ENCODE assay signal across 17 cellular contexts in the genomic region with DNA sequence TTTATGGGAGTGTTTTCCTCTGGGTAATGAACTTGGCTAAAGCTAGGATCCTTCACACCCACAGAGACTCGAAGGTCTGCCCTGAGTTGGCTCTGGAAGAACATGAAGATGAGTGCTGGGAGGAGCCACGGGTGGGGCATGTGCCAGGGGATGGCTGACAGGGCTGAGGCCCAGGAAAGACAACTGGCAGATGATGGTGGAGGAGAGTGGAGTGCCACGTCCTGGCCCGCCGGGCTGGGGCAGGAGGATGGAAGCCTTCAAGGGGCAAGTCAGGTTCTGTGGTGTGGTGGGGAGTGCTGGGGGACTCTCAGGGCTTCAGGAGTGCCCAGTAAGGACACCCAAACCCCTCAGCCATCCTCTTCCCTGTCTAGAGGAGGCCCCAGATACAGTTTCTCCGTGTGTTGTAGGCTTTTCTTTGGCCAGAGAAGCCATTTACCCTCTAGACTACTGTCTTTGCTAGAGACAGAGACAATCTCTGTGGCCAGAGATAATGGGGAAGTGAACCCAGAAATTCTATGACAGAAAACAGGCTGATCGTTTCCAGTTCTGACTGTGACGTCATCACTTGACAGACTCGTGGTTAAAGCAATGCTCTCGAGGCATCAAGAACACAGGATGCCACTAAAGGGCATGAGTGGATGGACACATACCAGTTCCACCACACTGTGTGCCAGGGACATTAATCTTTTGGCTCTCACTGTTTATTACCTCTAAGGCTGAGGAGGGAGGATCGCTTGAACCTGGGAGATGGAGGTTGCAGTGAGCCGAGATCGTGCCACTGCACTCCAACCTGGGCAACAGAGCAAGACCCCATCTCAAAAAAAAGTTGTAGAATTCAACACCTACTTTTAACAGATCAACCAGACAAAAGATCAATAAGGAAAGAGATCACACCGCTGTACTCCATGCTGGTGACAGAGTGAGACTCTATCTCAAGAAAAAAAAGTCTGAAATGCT. TPM values are rescaled to one million over a fixed set of nuclear protein-coding genes. Genes with fewer than 3 reads are reported as not detected.
DNase-seq lines count a peak whose midpoint lies in the region; ATAC-seq, FAIRE-seq and TF ChIP-seq lines count a peak whose summit lies in the region.
"Had no signal": no experiment of that assay in that cellular context is flagged by ENCODE, and none has a peak within 500 bp of the region (broad histone marks: within the 10 kb centered on the region; RNA-seq: fewer than 3 reads in every experiment).

No MANE protein-coding gene starts in this region.

- H3K4me3 ChIP-seq in HCT116 (replicated peaks in 1 of 2; ENCODE audit: low read depth in 1 of 2, low read length in 2 of 2), result no peak overlapping the region
- H3K4me3 ChIP-seq in K562, result no peak overlapping the region
- H3K4me3 ChIP-seq: right lobe of liver, tibial artery had no signal

- H3K9me3 ChIP-seq in HCT116 (ENCODE audit: control insufficient read depth in 1 of 2, insufficient read depth in 1 of 2, low read depth in 1 of 2, low read length in 2 of 2), result no peaks in the 10 kb centered on the region
- no peaks in the 10 kb centered on the region for H3K9me3 ChIP-seq in K562 (replicated peaks; ENCODE audit: control insufficient read depth, insufficient read depth, low read depth, low read length)
- H3K9me3 ChIP-seq: right lobe of liver, tibial artery had no signal

- no peak for DNase-seq in activated T-cell treated with anti-CD3 and anti-CD28 coated beads, Interleukin-2, amount 50 U/mL, for 72 hours
- no peak for DNase-seq in activated T-cell treated with anti-CD3 and anti-CD28 coated beads for 4 hours
- no peak for DNase-seq in HCT116 (ENCODE audit: low read depth, low spot score)
- DNase-seq in K562 (ENCODE audit: extremely low read depth in 1 of 4, low spot score in 3 of 4), result no peak
- no peak for DNase-seq in stimulated activated effector memory CD8-positive, alpha-beta T cell treated with anti-CD3 and anti-CD28 coated beads, Interleukin-12 subunit alpha, Interleukin-12 subunit beta, amount 100 ng/mL, for 72 hours (ENCODE audit: low spot score in 2 of 2)
- DNase-seq in HCEC 1CT, result no peak
- DNase-seq in activated CD8-positive, alpha-beta memory T cell treated with anti-CD3 and anti-CD28 coated beads for 24 hours, result no peak
- DNase-seq in H4 (ENCODE audit: low spot score), result no peak
- DNase-seq: activated naive CD8-positive, alpha-beta T cell treated with anti-CD3 and anti-CD28 coated beads, Interleukin-2, amount 50 U/mL, for 24 hours; caudate nucleus; foreskin melanocyte; NCI-H1417 treated with DMSO at 0.1 percent for 48 hours; right lobe of liver; stimulated activated CD4-positive, alpha-beta T cell treated with anti-CD3 and anti-CD28 coated beads, Interleukin-2, amount 100 ng/mL, for 24 hours; tibial artery had no signal

- intact Hi-C loops in HCT116 (cut with micrococcal nuclease), result no loop called here
- intact Hi-C loops in K562 (cut with micrococcal nuclease), result loop anchor here (10.0 kb wide), 1 partner anchor 309 kb away; no protein-coding TSS in a partner anchor

- no peaks in the 10 kb centered on the region for H3K4me1 ChIP-seq in HCT116 (ENCODE audit: control insufficient read depth in 1 of 2, insufficient read depth in 2 of 2, low read length in 2 of 2)
- peaks cover 0 to 3% of the 10 kb centered on the region in 2 experiments; a peak in 1 of 5 replicates for H3K4me1 ChIP-seq in K562 (replicated peaks in 1 of 2; ENCODE audit: control insufficient read depth in 2 of 2, insufficient read depth in 2 of 2, low read length in 2 of 2)
- H3K4me1 ChIP-seq: right lobe of liver had no signal

- H2AFZ ChIP-seq in HCT116 (ENCODE audit: low read depth, low read length, poor library complexity, severe bottlenecking) (no peak overlapping the region), K562 (ENCODE audit: low read depth, low read length) (no peak overlapping the region)

- H3K9me3 Mint-ChIP-seq in activated T-cell treated with anti-CD3 and anti-CD28 coated beads, Interleukin-2, amount 50 U/mL, for 72 hours, result no peaks in the 10 kb centered on the region
- no peaks in the 10 kb centered on the region for H3K9me3 Mint-ChIP-seq in stimulated activated effector memory CD8-positive, alpha-beta T cell treated with anti-CD3 and anti-CD28 coated beads, Interleukin-12 subunit alpha, Interleukin-12 subunit beta, amount 100 ng/mL, for 72 hours
- H3K9me3 Mint-ChIP-seq: activated naive CD8-positive, alpha-beta T cell treated with anti-CD3 and anti-CD28 coated beads, Interleukin-2, amount 50 U/mL, for 24 hours had no signal

- H3K4me1 Mint-ChIP-seq in activated T-cell treated with anti-CD3 and anti-CD28 coated beads, Interleukin-2, amount 50 U/mL, for 72 hours (ENCODE audit: low read depth), result peaks cover 25% of the 10 kb centered on the region
- peaks cover 20% of the 10 kb centered on the region for H3K4me1 Mint-ChIP-seq in stimulated activated effector memory CD8-positive, alpha-beta T cell treated with anti-CD3 and anti-CD28 coated beads, Interleukin-12 subunit alpha, Interleukin-12 subunit beta, amount 100 ng/mL, for 72 hours

- peaks cover 1 to 8% of the 10 kb centered on the region in 2 donors for H3K36me3 Mint-ChIP-seq in activated T-cell treated with anti-CD3 and anti-CD28 coated beads, Interleukin-2, amount 50 U/mL, for 72 hours (ENCODE audit: insufficient read depth in 2 of 2)
- peaks cover 45% of the 10 kb centered on the region for H3K36me3 Mint-ChIP-seq in stimulated activated effector memory CD8-positive, alpha-beta T cell treated with anti-CD3 and anti-CD28 coated beads, Interleukin-12 subunit alpha, Interleukin-12 subunit beta, amount 100 ng/mL, for 72 hours

- H3K27ac Mint-ChIP-seq in activated T-cell treated with anti-CD3 and anti-CD28 coated beads, Interleukin-2, amount 50 U/mL, for 72 hours, result peak overlapping the region; percentile 85
- peak overlapping the region; percentile 45 for H3K27ac Mint-ChIP-seq in stimulated activated effector memory CD8-positive, alpha-beta T cell treated with anti-CD3 and anti-CD28 coated beads, Interleukin-12 subunit alpha, Interleukin-12 subunit beta, amount 100 ng/mL, for 72 hours
- H3K27ac Mint-ChIP-seq: activated naive CD8-positive, alpha-beta T cell treated with anti-CD3 and anti-CD28 coated beads, Interleukin-2, amount 50 U/mL, for 24 hours had no signal

- no peaks in the 10 kb centered on the region for H3K27me3 Mint-ChIP-seq in activated T-cell treated with anti-CD3 and anti-CD28 coated beads, Interleukin-2, amount 50 U/mL, for 72 hours (ENCODE audit: low read depth)

- H3K4me3 Mint-ChIP-seq in activated T-cell treated with anti-CD3 and anti-CD28 coated beads, Interleukin-2, amount 50 U/mL, for 72 hours, result peak overlapping the region in 1 of 2 donors; percentile 37
- H3K4me3 Mint-ChIP-seq in stimulated activated effector memory CD8-positive, alpha-beta T cell treated with anti-CD3 and anti-CD28 coated beads, Interleukin-12 subunit alpha, Interleukin-12 subunit beta, amount 100 ng/mL, for 72 hours, result no peak overlapping the region
- H3K4me3 Mint-ChIP-seq: activated naive CD8-positive, alpha-beta T cell treated with anti-CD3 and anti-CD28 coated beads, Interleukin-2, amount 50 U/mL, for 24 hours had no signal

- in situ Hi-C loops in K562 (cut with MboI), result no loop called here

- RAD21 ChIA-PET in HCT116 (lab: Charles Lee; ENCODE audit: low non-redundant PET in 1 of 2, low total read pairs in 2 of 2, uncharacterized antibody in 2 of 2, unreplicated experiment in 2 of 2), result no interaction called here

- no peaks in the 10 kb centered on the region for H3K9me2 ChIP-seq in HCT116 (ENCODE audit: insufficient read depth)

- no peaks in the 10 kb centered on the region for H3K27me3 ChIP-seq in HCT116 (ENCODE audit: insufficient read depth, low read length)
- no peaks in the 10 kb centered on the region for H3K27me3 ChIP-seq in K562 (ENCODE audit: control insufficient read depth in 2 of 2, insufficient read depth in 2 of 2, low read length in 2 of 2)
- H3K27me3 ChIP-seq: right lobe of liver had no signal

- ATAC-seq in activated T-cell treated with anti-CD3 and anti-CD28 coated beads, Interleukin-2, amount 50 U/mL, for 72 hours (replicated peaks in 1 of 2), result peak; percentile 50 to 59
- ATAC-seq in HCT116, result 0 out of 2 replicates have a peak, but pooled peaks have one; percentile 36
- ATAC-seq in K562, result no peak
- peak; percentile 49 for ATAC-seq in stimulated activated effector memory CD8-positive, alpha-beta T cell treated with anti-CD3 and anti-CD28 coated beads, Interleukin-12 subunit alpha, Interleukin-12 subunit beta, amount 100 ng/mL, for 72 hours
- ATAC-seq: activated naive CD8-positive, alpha-beta T cell treated with anti-CD3 and anti-CD28 coated beads, Interleukin-2, amount 50 U/mL, for 24 hours had no signal

- BruUV-seq in HCT116 (replicated peaks; lab: Mats Ljungman, UMichigan) (TSS peak; percentile 23), K562 (replicated peaks; lab: Mats Ljungman, UMichigan) (no TSS peak)

- FAIRE-seq in K562 (lab: Jason Lieb, UNC), result no peak
- FAIRE-seq: H54 had no signal

- no peak for TF ChIP-seq CTCF in HCT116 (IDR thresholded peaks at IDR 0.05 in 2 of 3, conservative IDR thresholded peaks at IDR 0.05 in 1 of 3; ENCODE audit: borderline replicate concordance in 1 of 3, insufficient read depth in 1 of 3, low read depth in 2 of 3, low read length in 2 of 3)
- TF ChIP-seq CTCF in K562 (IDR thresholded peaks at IDR 0.05 in 2 of 3, conservative IDR thresholded peaks at IDR 0.05 in 1 of 3; ENCODE audit: insufficient read depth in 2 of 3, low read depth in 1 of 3, low read length in 3 of 3), result no peak

- no peak for TF ChIP-seq RAD21 in HCT116 (IDR thresholded peaks at IDR 0.05; ENCODE audit: low read depth)
- TF ChIP-seq RAD21 in K562 (CRISPR knock-in tag; conservative IDR thresholded peaks at IDR 0.05 in 1 of 2, IDR thresholded peaks at IDR 0.05 in 1 of 2), result no peak

- no peak for TF ChIP-seq EP300 in K562 (IDR thresholded peaks at IDR 0.05; ENCODE audit: low read length)

- H3K27ac ChIP-seq in HCT116 (ENCODE audit: low read depth, low read length) (no peak overlapping the region), K562 (ENCODE audit: extremely low read depth, low read depth, low read length) (no peak overlapping the region)
- H3K27ac ChIP-seq: right lobe of liver, tibial artery had no signal

- no peak overlapping the region for H3K9ac ChIP-seq in HCT116 (ENCODE audit: low read length)
- no peak overlapping the region for H3K9ac ChIP-seq in K562 (ENCODE audit: insufficient read depth in 1 of 2, low read depth in 2 of 2, low read length in 2 of 2)

- H3K4me2 ChIP-seq in HCT116 (ENCODE audit: low read length) (no peak overlapping the region), K562 (ENCODE audit: insufficient read depth, low read length) (no peak overlapping the region)

- H3K36me3 ChIP-seq in HCT116 (ENCODE audit: control insufficient read depth in 1 of 2, insufficient read depth in 2 of 2, low read length in 2 of 2), result peaks cover 4 to 5% of the 10 kb centered on the region in 2 experiments; a peak in 1 of 4 replicates
- peaks cover 24% of the 10 kb centered on the region; the same call in 2 of the 3 replicates for H3K36me3 ChIP-seq in K562 (ENCODE audit: control insufficient read depth, insufficient read depth, low read length)

- H3K9me1 ChIP-seq in K562 (ENCODE audit: control insufficient read depth, insufficient read depth, low read length), result no peaks in the 10 kb centered on the region

- H3K79me2 ChIP-seq in HCT116 (ENCODE audit: insufficient read depth, low read length) (no peaks in the 10 kb centered on the region), K562 (ENCODE audit: control insufficient read depth, insufficient read depth, low read length) (no peaks in the 10 kb centered on the region)

- TF ChIP-seq POLR2A in HCT116 (IDR thresholded peaks at IDR 0.05; ENCODE audit: borderline replicate concordance, extremely low read depth, insufficient read depth, insufficient read length) (no peak), K562 (conservative IDR thresholded peaks at IDR 0.05) (no peak)

- POLR2A ChIA-PET in HCT116 (lab: Charles Lee), result no interaction called here
- POLR2A ChIA-PET in K562 (lab: Yijun Ruan, JAX), result interaction anchor here (1.5 kb wide), 1 partner anchor 11 kb away, joined by 3 read pairs; no protein-coding TSS in a partner anchor

- CTCF ChIA-PET in HCT116 (lab: Charles Lee) (no interaction called here), K562 (lab: Yijun Ruan, JAX; ENCODE audit: low intra/inter-chr PET ratio) (no interaction called here)

- H4K20me1 ChIP-seq in HCT116 (ENCODE audit: insufficient read depth), result no peaks in the 10 kb centered on the region
- no peaks in the 10 kb centered on the region for H4K20me1 ChIP-seq in K562 (replicated peaks; ENCODE audit: control insufficient read depth, insufficient read depth, low read length)

- WGBS in K562 (ENCODE audit: insufficient coverage, low coverage, missing lambda C conversion rate), result 36% methylated on average over 12 of the region's 14 CpGs

RNA-seq across cellular contexts. Expression of a gene that starts 18.6 kb away (rescaled TPM):
- not detected for total RNA-seq in activated T-cell treated with anti-CD3 and anti-CD28 coated beads, Interleukin-2, amount 50 U/mL, for 72 hours
- total RNA-seq in HCT116 (2021; ENCODE audit: unreplicated experiment) (not detected), K562 (2014; rRNA removed) (0.09 TPM in 1 of 2 replicates, not detected in the other), K562 (2014; rRNA removed; fragmentation: Illumina TruSeq; extraction: Trizol) (not detected in 2 replicates), K562 (2015; rRNA removed; fragmentation: Illumina TruSeq; extraction: Trizol) (0.04 TPM in 1 of 2 replicates, not detected in the other), K562 (2021) (not detected in 2 replicates)
- 0.09 TPM in 1 of 2 replicates, not detected in the other for polyA plus RNA-seq in HCT116 (2012)
- total RNA-seq in K562 (2011; cell fraction: chromatin; rRNA removed; ENCODE audit: low replicate concordance), result 0.51 TPM in 1 of 2 replicates, not detected in the other
- total RNA-seq in K562 (2011; cell fraction: nucleolus; rRNA removed), result 0.17 and 0.39 TPM in 2 replicates
- 0.37 and 0.46 TPM in 2 replicates for total RNA-seq in K562 (2011; cell fraction: nucleoplasm; rRNA removed)
- polyA plus RNA-seq in K562 (2011; rRNA removed) (0.01 and 0.03 TPM in 2 replicates), K562 (2014; fragmentation: Illumina TruSeq; extraction: Trizol) (0.04 TPM in 1 of 2 replicates, not detected in the other), K562 (2014; fragmentation: Nextera tagmentation; extraction: Ambion mirVana) (not detected), K562 (2014; rRNA removed) (0.03 and 0.05 TPM in 2 replicates)
- 0.01 TPM in 1 of 2 replicates, not detected in the other for polyA plus RNA-seq in K562 (2011; cell fraction: cytosol; rRNA removed)
- polyA plus RNA-seq in K562 (2011; cell fraction: nucleus; rRNA removed), result 0.06 TPM in 2 replicates
- 0.04 and 0.07 TPM in 2 replicates for polyA plus RNA-seq in K562 (2012)
- not detected in 2 replicates for polyA minus RNA-seq in K562 (2011; rRNA and poly(A)+ RNA removed)
- polyA minus RNA-seq in K562 (2011; cell fraction: cytosol; rRNA and poly(A)+ RNA removed), result not detected in 2 replicates
- 0.13 and 0.22 TPM in 2 replicates for polyA minus RNA-seq in K562 (2011; cell fraction: nucleus; rRNA and poly(A)+ RNA removed)
- 0.10 TPM in 1 of 2 replicates, not detected in the other for total RNA-seq in H4 (2014; rRNA removed; shearing (Covaris generic))
- total RNA-seq: lung microvascular endothelial cell had no signal
